17 cellular contexts compared by ENCODE assay signal in the genomic region with DNA sequence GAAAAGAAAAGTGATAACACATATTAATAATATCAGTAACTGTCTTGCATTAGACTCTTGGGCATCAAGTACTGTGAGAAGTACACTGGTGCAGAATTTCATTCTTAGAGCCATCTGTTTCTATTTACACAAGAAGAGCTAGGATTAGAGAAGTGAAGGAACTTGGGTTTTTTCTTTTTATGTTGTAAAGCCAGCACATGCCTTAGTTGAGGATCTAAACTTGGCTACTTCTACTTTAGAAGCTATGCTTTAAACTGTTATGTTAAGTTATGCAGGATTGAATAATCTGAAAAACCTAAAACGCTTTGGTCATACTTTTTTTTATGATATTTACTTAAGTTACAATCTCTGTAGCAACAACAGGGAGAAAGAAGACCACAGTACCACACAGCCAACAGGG.
"Had no signal": no experiment of that assay in that cellular context is flagged by ENCODE, and none has a peak within 500 bp of the region (broad histone marks: within the 10 kb centered on the region; RNA-seq: fewer than 3 reads in every experiment).

No MANE protein-coding gene starts in this region.

- ATAC-seq: left cardiac atrium had no signal

- H3K4me1 Mint-ChIP-seq: activated naive CD8-positive, alpha-beta T cell treated with anti-CD3 and anti-CD28 coated beads for 36 hours had no signal

- H3K4me1 ChIP-seq: lower lobe of right lung, right atrium auricular region, tibial artery, uterus had no signal

- H3K4me3 ChIP-seq: lower lobe of right lung, right atrium auricular region, skin epidermis, tibial artery, uterus had no signal

- H3K9me3 ChIP-seq: right atrium auricular region, tibial artery, uterus had no signal

- H3K27ac ChIP-seq: lower lobe of right lung, right atrium auricular region, skin epidermis, tibial artery, uterus, VCaP had no signal

- H3K27me3 ChIP-seq: right atrium auricular region, tibial artery, uterus had no signal

- H3K27ac Mint-ChIP-seq: activated CD4-positive, alpha-beta memory T cell treated with anti-CD3 and anti-CD28 coated beads for 36 hours; activated naive CD8-positive, alpha-beta T cell treated with anti-CD3 and anti-CD28 coated beads for 36 hours; endodermal cell; naive thymus-derived CD4-positive, alpha-beta T cell had no signal

- H3K9me3 Mint-ChIP-seq: activated CD4-positive, alpha-beta memory T cell treated with anti-CD3 and anti-CD28 coated beads for 36 hours had no signal

- H3K4me3 Mint-ChIP-seq: activated CD4-positive, alpha-beta memory T cell treated with anti-CD3 and anti-CD28 coated beads for 36 hours; activated naive CD8-positive, alpha-beta T cell treated with anti-CD3 and anti-CD28 coated beads for 36 hours; endodermal cell; naive thymus-derived CD4-positive, alpha-beta T cell had no signal

- DNase-seq: activated CD4-positive, alpha-beta memory T cell treated with anti-CD3 and anti-CD28 coated beads for 36 hours; activated gamma-delta T cell; activated naive CD8-positive, alpha-beta T cell treated with anti-CD3 and anti-CD28 coated beads for 36 hours; activated T-cell treated with anti-CD3 and anti-CD28 coated beads, Interleukin-2, amount 50 U/mL, for 48 hours; cerebellar nuclear complex; dermis blood vessel endothelial cell; endodermal cell; erythroblast; hypothalamus; left cardiac atrium; lower lobe of right lung; naive thymus-derived CD4-positive, alpha-beta T cell; tibial artery; uterus had no signal

- H3K27me3 Mint-ChIP-seq: activated CD4-positive, alpha-beta memory T cell treated with anti-CD3 and anti-CD28 coated beads for 36 hours; activated naive CD8-positive, alpha-beta T cell treated with anti-CD3 and anti-CD28 coated beads for 36 hours had no signal

- H3K36me3 ChIP-seq: lower lobe of right lung, right atrium auricular region, tibial artery, uterus had no signal

- H3K36me3 Mint-ChIP-seq: activated CD4-positive, alpha-beta memory T cell treated with anti-CD3 and anti-CD28 coated beads for 36 hours; activated naive CD8-positive, alpha-beta T cell treated with anti-CD3 and anti-CD28 coated beads for 36 hours; naive thymus-derived CD4-positive, alpha-beta T cell had no signal
